In the genomic region with DNA sequence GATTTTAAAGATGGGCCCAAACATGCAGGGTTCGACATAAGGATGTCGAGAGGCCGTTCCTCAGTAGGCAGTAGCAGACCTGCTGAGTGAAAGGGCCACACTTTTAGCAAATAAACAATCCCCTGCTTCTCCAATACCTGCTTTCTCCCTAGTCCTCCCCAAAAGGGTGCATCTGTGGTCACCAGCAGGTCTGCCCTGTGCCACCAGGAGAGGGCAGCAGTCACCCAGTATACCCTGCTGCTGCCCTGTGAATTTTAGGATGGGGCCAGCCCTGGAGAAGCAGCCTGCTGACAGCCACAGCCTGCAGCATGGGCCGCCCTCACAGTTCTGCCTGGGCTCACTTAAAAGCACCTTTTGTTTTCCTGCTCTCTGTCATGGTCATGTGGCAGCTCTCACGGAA, we compare ENCODE assay signal across 8 cellular contexts. TPM values are rescaled to one million over a fixed set of nuclear protein-coding genes. Genes with fewer than 3 reads are reported as not detected.
DNase-seq lines count a peak whose midpoint lies in the region; ATAC-seq and TF ChIP-seq lines count a peak whose summit lies in the region.
"Not testable (repeated sequence)": the region's sequence is repeated elsewhere in the genome, so short reads cannot be mapped to it uniquely, and the experiment has no call there.

No MANE protein-coding gene starts in this region.

- WGBS in testis, 2 donors = 66 to 67% methylated on average over 5 of the region's 5 CpGs

- not testable (repeated sequence) for H3K4me1 ChIP-seq in testis

- intact Hi-C loops in activated CD4-positive, alpha-beta T cell treated with anti-CD3 and anti-CD28 coated beads for 36 hours (cut with DNase I, micrococcal nuclease) = loop anchor here in 1 of 2 experiments (5.0 kb wide), 1 partner anchor 466 kb away; no protein-coding TSS in a partner anchor
- intact Hi-C loops in testis (cut with DNase I; ENCODE audit: low total_unique reads) = not testable (repeated sequence)

- POLR2A ChIA-PET in activated CD4-positive, alpha-beta T cell treated with anti-CD3 and anti-CD28 coated beads for 36 hours (lab: Charles Lee) = not testable (repeated sequence)

- ATAC-seq in activated CD4-positive, alpha-beta T cell treated with anti-CD3 and anti-CD28 coated beads for 36 hours = not testable (repeated sequence)

- H3K4me3 Mint-ChIP-seq in activated CD4-positive, alpha-beta T cell treated with anti-CD3 and anti-CD28 coated beads for 36 hours; nephron: not testable (repeated sequence)

- H3K9me3 Mint-ChIP-seq in activated CD4-positive, alpha-beta T cell treated with anti-CD3 and anti-CD28 coated beads for 36 hours (ENCODE audit: low read depth); nephron: not testable (repeated sequence)

- not testable (repeated sequence) for TF ChIP-seq POLR2A in testis (IDR thresholded peaks at IDR 0.05)

- TF ChIP-seq CTCF in nephron (IDR thresholded peaks at IDR 0.05; ENCODE audit: unreplicated experiment in 3 of 3) (peak; percentile 45 to 50 (median 50)), testis (IDR thresholded peaks at IDR 0.05) (peak; percentile 16 to 37 (median 26))

- not testable (repeated sequence) for H3K27me3 ChIP-seq in testis

- peaks cover 22% of the 10 kb centered on the region for H3K4me1 Mint-ChIP-seq in activated CD4-positive, alpha-beta T cell treated with anti-CD3 and anti-CD28 coated beads for 36 hours
- peaks cover 14% of the 10 kb centered on the region for H3K4me1 Mint-ChIP-seq in nephron

- H3K27ac Mint-ChIP-seq in activated CD4-positive, alpha-beta T cell treated with anti-CD3 and anti-CD28 coated beads for 36 hours; nephron: not testable (repeated sequence)

- H3K36me3 ChIP-seq in testis (ENCODE audit: low read depth, missing control alignments) = not testable (repeated sequence)

- CTCF ChIA-PET in activated CD4-positive, alpha-beta T cell treated with anti-CD3 and anti-CD28 coated beads for 36 hours (lab: Charles Lee) = not testable (repeated sequence)

- H3K9me3 ChIP-seq in testis = not testable (repeated sequence)

- not testable (repeated sequence) for H3K27ac ChIP-seq in testis

- DNase-seq in D341Med (ENCODE audit: low spot score) = peak; percentile 57
- peak in 55 of 76 experiments; percentile 0 to 65 (median 31) for DNase-seq in HUDEP-2 (lab: John Stamatoyannopoulos, UW; ENCODE audit: unreplicated experiment in 76 of 76)
- peak; percentile 43 for DNase-seq in NCI-H82 (lab: John Stamatoyannopoulos, UW)
- peak; percentile 73 for DNase-seq in activated CD4-positive, alpha-beta T cell treated with anti-CD3 and anti-CD28 coated beads for 36 hours
- peak; percentile 75 for DNase-seq in astrocyte of the hippocampus (ENCODE audit: low read depth, low spot score)
- DNase-seq in germinal center (ENCODE audit: low spot score) = peak; percentile 5
- DNase-seq in testis = peak; percentile 54

- not testable (repeated sequence) for H3K27me3 Mint-ChIP-seq in activated CD4-positive, alpha-beta T cell treated with anti-CD3 and anti-CD28 coated beads for 36 hours; nephron (ENCODE audit: low read depth)

- not testable (repeated sequence) for H3K4me3 ChIP-seq in testis

- H3K36me3 Mint-ChIP-seq in activated CD4-positive, alpha-beta T cell treated with anti-CD3 and anti-CD28 coated beads for 36 hours (ENCODE audit: low read depth); nephron (ENCODE audit: low read depth): not testable (repeated sequence)

RNA-seq across cellular contexts. Expression of a gene that starts 47.3 kb away (rescaled TPM):
- not detected for total RNA-seq in activated CD4-positive, alpha-beta T cell treated with anti-CD3 and anti-CD28 coated beads for 36 hours
- total RNA-seq in testis = 100 to 1,000 TPM; 123 to 239 TPM
- polyA plus RNA-seq in testis (ENCODE audit: insufficient read depth, low read depth, low replicate concordance) = 534 TPM

Comparison
In these comparisons a context has a peak if more than half of its experiments do, and no peak if none do; other contexts are left out.
1. DNase-seq: peak in every context shown above with its lines; median percentile 75 in astrocyte of the hippocampus; 73 in activated CD4-positive, alpha-beta T cell treated with anti-CD3 and anti-CD28 coated beads for 36 hours; 57 in D341Med; 54 in testis; 43 in NCI-H82; 31 in HUDEP-2; 5 in germinal center.
2. RNA of a gene that starts 47.3 kb away (total RNA-seq): 123 to 239 TPM in testis; not detected in activated CD4-positive, alpha-beta T cell treated with anti-CD3 and anti-CD28 coated beads for 36 hours; every median in the first group is over 100 times any median in the second.